Comparison of ENCODE assay signal across 9 cellular contexts in genomic region chrX:149950681-149951080, GRCh38. TPM values are rescaled to one million over a fixed set of nuclear protein-coding genes. Genes with fewer than 3 reads are reported as not detected.
DNase-seq lines count a peak whose midpoint lies in the region; ATAC-seq and TF ChIP-seq lines count a peak whose summit lies in the region.
"Had no signal": no experiment of that assay in that cellular context is flagged by ENCODE, and none has a peak within 500 bp of the region (broad histone marks: within the 10 kb centered on the region; RNA-seq: fewer than 3 reads in every experiment).

No MANE protein-coding gene starts in this region.

- intact Hi-C loops in CD4-positive, alpha-beta T cell (cut with DNase I, micrococcal nuclease) = loop anchor here in 1 of 2 experiments (5.0 kb wide), 2 partner anchors 537 to 767 kb away; no protein-coding TSS in a partner anchor

- no peak overlapping the region for H3K4me2 ChIP-seq in MM.1S (ENCODE audit: low read depth, low read length)

- H3K36me3 ChIP-seq in MM.1S (replicated peaks; ENCODE audit: insufficient read depth, low read length) = no peaks in the 10 kb centered on the region
- peaks cover 2 to 11% (median 5%) of the 10 kb centered on the region in 4 donors for H3K36me3 ChIP-seq in liver (ENCODE audit: control insufficient read depth in 4 of 4, insufficient read depth in 3 of 4, low read depth in 1 of 4, low read length in 3 of 4)

- no peak overlapping the region for H3K4me3 ChIP-seq in MM.1S (ENCODE audit: low read length)
- H3K4me3 ChIP-seq in astrocyte of the cerebellum (ENCODE audit: low read depth, low read length) = no peak overlapping the region
- no peak overlapping the region for H3K4me3 ChIP-seq in liver (ENCODE audit: low read depth in 1 of 3, low read length in 3 of 3)

- CTCF ChIA-PET in CD4-positive, alpha-beta T cell (lab: Charles Lee) = no interaction called here

- no peak overlapping the region for H3K27ac ChIP-seq in MM.1S (ENCODE audit: low read length)
- H3K27ac ChIP-seq in liver (ENCODE audit: low read depth in 1 of 2, low read length in 2 of 2) = no peak overlapping the region
- H3K27ac ChIP-seq in CD4-positive, alpha-beta T cell (ENCODE audit: low read depth, low read length) = no peak overlapping the region

- H3K27me3 Mint-ChIP-seq in CD4-positive, alpha-beta T cell = no peaks in the 10 kb centered on the region

- H3K9me3 ChIP-seq in MM.1S (replicated peaks; ENCODE audit: insufficient read depth, low read length) (no peaks in the 10 kb centered on the region), liver (ENCODE audit: control insufficient read depth in 4 of 4, low read length in 3 of 4) (no peaks in the 10 kb centered on the region)
- H3K9me3 ChIP-seq in CD4-positive, alpha-beta T cell (ENCODE audit: control insufficient read depth, low read length) = no peaks in the 10 kb centered on the region

- no peak overlapping the region for H3K27ac Mint-ChIP-seq in CD4-positive, alpha-beta T cell
- H3K27ac Mint-ChIP-seq: CD8-positive, alpha-beta T cell had no signal

- H3F3A ChIP-seq in MM.1S (ENCODE audit: insufficient read depth, low read length) = no peaks in the 10 kb centered on the region

- peak; percentile 62 to 77 for TF ChIP-seq RAD21 in liver (IDR thresholded peaks at IDR 0.05)

- no peak overlapping the region for H2AFZ ChIP-seq in MM.1S (ENCODE audit: low read length)

- H3K79me2 ChIP-seq in MM.1S (ENCODE audit: low read length) = no peaks in the 10 kb centered on the region

- H3K4me1 Mint-ChIP-seq in CD4-positive, alpha-beta T cell (ENCODE audit: low read depth) = no peaks in the 10 kb centered on the region

- no peaks in the 10 kb centered on the region for H4K20me1 ChIP-seq in MM.1S (ENCODE audit: insufficient read depth, low read length)

- no peaks in the 10 kb centered on the region for H3K4me1 ChIP-seq in MM.1S (ENCODE audit: low read length)
- H3K4me1 ChIP-seq in liver (ENCODE audit: control insufficient read depth in 4 of 4, insufficient read depth in 4 of 4, low read length in 3 of 4) = no peaks in the 10 kb centered on the region

- H3K9me3 Mint-ChIP-seq in CD4-positive, alpha-beta T cell = no peaks in the 10 kb centered on the region
- H3K9me3 Mint-ChIP-seq: CD8-positive, alpha-beta T cell had no signal

- DNase-seq in NCI-H748 (lab: John Stamatoyannopoulos, UW; ENCODE audit: unreplicated experiment) (peak; percentile 16), NCI-H748 treated with DMSO at 0.1 percent for 48 hours (lab: John Stamatoyannopoulos, UW) (no peak), MM.1S (peak; percentile 24), astrocyte of the cerebellum (ENCODE audit: low read depth) (peak; percentile 32)
- DNase-seq in CD4-positive, alpha-beta T cell = no peak

- POLR2A ChIA-PET in CD4-positive, alpha-beta T cell (lab: Charles Lee) = no interaction called here

- in situ Hi-C loops in astrocyte of the cerebellum (cut with HindIII; ENCODE audit: low sequenced_read_pairs) = no loop called here

- H3K27me3 ChIP-seq in MM.1S (replicated peaks; ENCODE audit: insufficient read depth, low read length) (no peaks in the 10 kb centered on the region), liver (ENCODE audit: control insufficient read depth in 4 of 4, insufficient read depth in 4 of 4, low read length in 3 of 4) (no peaks in the 10 kb centered on the region)
- H3K27me3 ChIP-seq in CD4-positive, alpha-beta T cell (ENCODE audit: control insufficient read depth, insufficient read depth, low read length) = no peaks in the 10 kb centered on the region

- H3K9ac ChIP-seq in MM.1S (ENCODE audit: low read length) (no peak overlapping the region), liver (ENCODE audit: low read depth in 1 of 2, low read length in 2 of 2) (no peak overlapping the region)

- TF ChIP-seq CTCF in MM.1S (IDR thresholded peaks at IDR 0.05; ENCODE audit: low read length) (peak; percentile 36; the same call in 1 of the 2 replicates), astrocyte of the cerebellum (IDR thresholded peaks at IDR 0.05; ENCODE audit: low read depth, low read length, missing control alignments) (peak; percentile 41), liver (IDR thresholded peaks at IDR 0.05; ENCODE audit: low read depth, low read length, missing input control) (peak; percentile 32)
- TF ChIP-seq CTCF in CD4-positive, alpha-beta T cell (IDR thresholded peaks at IDR 0.05) = no peak

- H3K4me3 Mint-ChIP-seq in CD4-positive, alpha-beta T cell = no peak overlapping the region
- H3K4me3 Mint-ChIP-seq: CD8-positive, alpha-beta T cell had no signal

- H3K9me2 ChIP-seq in MM.1S (replicated peaks; ENCODE audit: insufficient read depth, low read length) = no peaks in the 10 kb centered on the region

- H3K36me3 Mint-ChIP-seq in CD4-positive, alpha-beta T cell (ENCODE audit: low read depth) = peaks cover 38% of the 10 kb centered on the region

- WGBS in liver = 8% methylated on average over 1 of the region's 1 CpG

- ATAC-seq in CD4-positive, alpha-beta T cell (ENCODE audit: poor library complexity) = no peak
- ATAC-seq in HG03354 (IDR thresholded peaks at IDR 0.05; ENCODE audit: poor library complexity, severe bottlenecking, unreplicated experiment) = no peak
- ATAC-seq in GM19463 (IDR thresholded peaks at IDR 0.05; ENCODE audit: unreplicated experiment) = no peak
- ATAC-seq: CD8-positive, alpha-beta T cell had no signal

TF ChIP-seq in liver, 16 proteins besides CTCF, POLR2A, EP300 and RAD21:
- TF ChIP-seq JUND (IDR thresholded peaks at IDR 0.05) = no peak
- TF ChIP-seq YY1 (IDR thresholded peaks at IDR 0.05) = no peak
- TF ChIP-seq, protein P1, sequence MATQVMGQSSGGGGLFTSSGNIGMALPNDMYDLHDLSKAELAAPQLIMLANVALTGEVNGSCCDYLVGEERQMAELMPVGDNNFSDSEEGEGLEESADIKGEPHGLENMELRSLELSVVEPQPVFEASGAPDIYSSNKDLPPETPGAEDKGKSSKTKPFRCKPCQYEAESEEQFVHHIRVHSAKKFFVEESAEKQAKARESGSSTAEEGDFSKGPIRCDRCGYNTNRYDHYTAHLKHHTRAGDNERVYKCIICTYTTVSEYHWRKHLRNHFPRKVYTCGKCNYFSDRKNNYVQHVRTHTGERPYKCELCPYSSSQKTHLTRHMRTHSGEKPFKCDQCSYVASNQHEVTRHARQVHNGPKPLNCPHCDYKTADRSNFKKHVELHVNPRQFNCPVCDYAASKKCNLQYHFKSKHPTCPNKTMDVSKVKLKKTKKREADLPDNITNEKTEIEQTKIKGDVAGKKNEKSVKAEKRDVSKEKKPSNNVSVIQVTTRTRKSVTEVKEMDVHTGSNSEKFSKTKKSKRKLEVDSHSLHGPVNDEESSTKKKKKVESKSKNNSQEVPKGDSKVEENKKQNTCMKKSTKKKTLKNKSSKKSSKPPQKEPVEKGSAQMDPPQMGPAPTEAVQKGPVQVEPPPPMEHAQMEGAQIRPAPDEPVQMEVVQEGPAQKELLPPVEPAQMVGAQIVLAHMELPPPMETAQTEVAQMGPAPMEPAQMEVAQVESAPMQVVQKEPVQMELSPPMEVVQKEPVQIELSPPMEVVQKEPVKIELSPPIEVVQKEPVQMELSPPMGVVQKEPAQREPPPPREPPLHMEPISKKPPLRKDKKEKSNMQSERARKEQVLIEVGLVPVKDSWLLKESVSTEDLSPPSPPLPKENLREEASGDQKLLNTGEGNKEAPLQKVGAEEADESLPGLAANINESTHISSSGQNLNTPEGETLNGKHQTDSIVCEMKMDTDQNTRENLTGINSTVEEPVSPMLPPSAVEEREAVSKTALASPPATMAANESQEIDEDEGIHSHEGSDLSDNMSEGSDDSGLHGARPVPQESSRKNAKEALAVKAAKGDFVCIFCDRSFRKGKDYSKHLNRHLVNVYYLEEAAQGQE (IDR thresholded peaks at IDR 0.05) = no peak
- no peak for TF ChIP-seq ATF3 (IDR thresholded peaks at IDR 0.05)
- TF ChIP-seq HNF4G (IDR thresholded peaks at IDR 0.05) = no peak
- TF ChIP-seq MAX (IDR thresholded peaks at IDR 0.05) = no peak
- TF ChIP-seq HNF4A (conservative IDR thresholded peaks at IDR 0.05) = no peak
- no peak for TF ChIP-seq GABPA (IDR thresholded peaks at IDR 0.05 in 1 of 2, conservative IDR thresholded peaks at IDR 0.05 in 1 of 2)
- TF ChIP-seq RXRA (IDR thresholded peaks at IDR 0.05) = no peak

RNA-seq across cellular contexts. Expression of gene EOLA2, which starts 12.4 kb away (rescaled TPM):
- 10 to 100 TPM; 10.5 to 16.3 TPM for total RNA-seq in liver
- polyA plus RNA-seq in liver = 10 to 100 TPM; 14.9 to 22.7 TPM
- total RNA-seq in CD4-positive, alpha-beta T cell = 10 to 100 TPM; 48.7 to 54.7 TPM

RNA-seq across cellular contexts. Expression of gene HSFX4, which starts 21.3 kb away (rescaled TPM):
- total RNA-seq in liver = not detected
- polyA plus RNA-seq in liver = not detected
- total RNA-seq in CD4-positive, alpha-beta T cell = not detected
- total RNA-seq: CD8-positive, alpha-beta T cell had no signal

Comparison
In these comparisons a context has a peak if more than half of its experiments do, and no peak if none do; other contexts are left out.
1. DNase-seq: peak in NCI-H748 (single experiment), MM.1S (single experiment) and astrocyte of the cerebellum (single experiment); none in NCI-H748 treated with DMSO at 0.1 percent for 48 hours (single experiment) and CD4-positive, alpha-beta T cell (0 of 10).